In the genomic region with DNA sequence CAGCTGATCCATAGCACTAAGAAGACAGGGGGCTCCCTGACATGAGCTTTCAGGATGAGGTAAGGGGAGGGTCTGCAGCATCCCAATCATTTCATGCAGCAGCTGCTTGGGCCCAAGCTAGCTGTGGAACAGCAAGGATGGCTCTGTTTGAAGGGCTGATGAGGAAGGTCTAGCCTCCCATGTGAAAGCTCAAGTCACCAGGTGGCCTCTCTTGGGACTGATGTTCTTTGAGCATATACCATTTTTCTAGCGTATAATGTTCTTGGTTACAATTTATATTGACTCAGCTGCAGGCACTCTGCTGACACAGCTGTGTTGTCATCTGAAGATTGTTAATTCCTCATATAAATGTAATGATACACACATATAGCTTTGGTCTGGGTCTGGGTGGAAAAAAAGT, we compare ENCODE assay signal across 14 cellular contexts.
"Had no signal": no experiment of that assay in that cellular context is flagged by ENCODE, and none has a peak within 500 bp of the region (broad histone marks: within the 10 kb centered on the region; RNA-seq: fewer than 3 reads in every experiment).

No MANE protein-coding gene starts in this region.

- H3K27me3 ChIP-seq: brain microvascular endothelial cell, ovary, suprapubic skin, upper lobe of right lung had no signal

- H3K27ac ChIP-seq: brain microvascular endothelial cell, ovary, suprapubic skin, upper lobe of right lung had no signal

- H3K4me1 ChIP-seq: suprapubic skin, upper lobe of right lung had no signal

- DNase-seq: activated CD4-positive, alpha-beta T cell treated with anti-CD3 and anti-CD28 coated beads, Interleukin-2, amount 50 U/mL, for 1 hour; activated CD4-positive, CD25-positive, alpha-beta regulatory T cell; activated effector memory CD4-positive, alpha-beta T cell treated with Interleukin-2 at 50 U/mL for 16 hours; amniotic stem cell; brain microvascular endothelial cell; hypothalamus; kidney glomerular epithelial cell; ovary; stimulated activated CD4-positive, alpha-beta T cell treated with anti-CD3 and anti-CD28 coated beads, Interleukin-12 subunit alpha, Interleukin-12 subunit beta, amount 100 ng/mL, for 4 hours; stimulated activated naive CD8-positive, alpha-beta T cell treated with anti-CD3 and anti-CD28 coated beads, Interleukin-15, Interleukin-2, amounts not matched to agents 100 U/mL and 50 U/mL, for 24 hours; upper lobe of right lung had no signal

- H3K36me3 ChIP-seq: brain microvascular endothelial cell, ovary, suprapubic skin, upper lobe of right lung had no signal

- ATAC-seq: activated naive CD4-positive, alpha-beta T cell treated with anti-CD3 and anti-CD28 coated beads, Interleukin-2, amount 50 U/mL, for 72 hours; esophagus mucosa; stimulated activated naive CD8-positive, alpha-beta T cell treated with anti-CD3 and anti-CD28 coated beads, Interleukin-15, Interleukin-2, amounts not matched to agents 100 U/mL and 50 U/mL, for 24 hours; upper lobe of right lung had no signal

- H3K9me3 ChIP-seq: ovary, suprapubic skin, upper lobe of right lung had no signal

- H3K4me3 ChIP-seq: ovary, suprapubic skin, upper lobe of right lung had no signal
